In genomic region chr1:95657248-95657647, GRCh38 we compare ENCODE assay signal across 1 cellular context.
TF ChIP-seq lines count a peak whose summit lies in the region.

No MANE protein-coding gene starts in this region.

TF ChIP-seq in HepG2, 621 proteins besides CTCF, POLR2A, EP300 and RAD21 (continued from another document):
- TF ChIP-seq ZNF414 (CRISPR knock-in tag; IDR thresholded peaks at IDR 0.05): no peak
